In the genomic region with DNA sequence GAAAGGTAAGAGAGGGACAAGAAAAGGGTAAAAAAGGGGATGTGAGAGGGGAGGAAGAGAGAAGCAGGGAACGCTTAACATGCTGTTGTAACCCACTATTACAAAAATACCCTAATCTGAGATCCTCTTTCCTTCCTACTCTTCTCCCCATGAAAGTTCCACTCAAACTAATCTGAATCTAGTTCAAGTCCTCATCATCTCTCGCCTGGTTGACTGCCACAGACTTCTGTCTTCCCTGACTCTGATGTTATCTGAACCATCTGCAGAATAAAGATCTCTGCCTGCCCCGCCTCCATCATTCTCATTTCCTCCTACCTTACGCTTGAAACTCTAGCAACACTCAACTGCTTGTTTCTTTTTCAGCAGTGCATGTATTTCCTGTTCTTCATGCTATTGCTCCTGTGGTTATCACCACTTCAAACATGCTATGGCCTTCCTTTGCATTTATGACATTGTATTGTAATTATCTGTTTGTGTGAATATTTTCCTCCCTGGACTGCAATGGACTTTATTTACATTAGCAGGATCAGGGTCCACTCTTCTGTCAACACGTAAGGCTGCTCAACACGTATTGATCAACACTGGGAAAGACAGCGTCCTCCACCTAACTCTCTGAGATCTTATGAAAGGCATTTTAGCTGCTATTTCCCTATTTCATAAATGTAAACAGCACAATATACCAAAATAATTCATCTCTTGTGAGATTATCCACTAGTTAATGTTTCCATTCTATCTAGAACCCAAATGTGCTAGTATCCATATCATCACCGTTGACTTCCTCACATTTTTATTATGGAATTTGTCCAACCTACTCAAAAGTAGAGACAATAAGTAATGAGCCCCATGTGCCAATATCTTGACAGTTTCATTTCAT, we compare ENCODE assay signal across 9 cellular contexts.
DNase-seq lines count a peak whose midpoint lies in the region; ATAC-seq, FAIRE-seq and TF ChIP-seq lines count a peak whose summit lies in the region.
"Had no signal": no experiment of that assay in that cellular context is flagged by ENCODE, and none has a peak within 500 bp of the region (broad histone marks: within the 10 kb centered on the region; RNA-seq: fewer than 3 reads in every experiment).

No MANE protein-coding gene starts in this region.

- H2AFZ ChIP-seq in K562 (ENCODE audit: low read depth, low read length): 0 out of 2 replicates have a peak overlapping the region, but pooled peaks have one; percentile 19

- no peak for TF ChIP-seq POLR2A in GM18505 (IDR thresholded peaks at IDR 0.05; ENCODE audit: borderline replicate concordance, extremely low read depth, insufficient read depth, insufficient read length)
- no peak for TF ChIP-seq POLR2A in K562 (conservative IDR thresholded peaks at IDR 0.05)
- no peak for TF ChIP-seq POLR2A in prostate gland (IDR thresholded peaks at IDR 0.05)

- no TSS peak for BruUV-seq in K562 (replicated peaks; lab: Mats Ljungman, UMichigan)

- no peak for TF ChIP-seq RAD21 in K562 (CRISPR knock-in tag; conservative IDR thresholded peaks at IDR 0.05 in 1 of 2, IDR thresholded peaks at IDR 0.05 in 1 of 2)

- no peak for FAIRE-seq in K562 (lab: Jason Lieb, UNC)
- no peak for FAIRE-seq in D721Med (lab: Jason Lieb, UNC)
- FAIRE-seq: colon had no signal

- H3K4me1 ChIP-seq in K562 (replicated peaks in 1 of 2; ENCODE audit: control insufficient read depth in 2 of 2, insufficient read depth in 2 of 2, low read length in 2 of 2) (no peaks in the 10 kb centered on the region), prostate gland (replicated peaks) (no peaks in the 10 kb centered on the region)

- H3K36me3 ChIP-seq in K562 (ENCODE audit: control insufficient read depth, insufficient read depth, low read length): no peaks in the 10 kb centered on the region
- no peaks in the 10 kb centered on the region for H3K36me3 ChIP-seq in prostate gland

- no peak overlapping the region for H3K4me2 ChIP-seq in K562 (ENCODE audit: insufficient read depth, low read length)

- TF ChIP-seq EP300 in K562 (IDR thresholded peaks at IDR 0.05; ENCODE audit: low read length): no peak

- ATAC-seq in GM18505 (IDR thresholded peaks at IDR 0.05; ENCODE audit: unreplicated experiment) (peak; percentile 99), HG02884 (IDR thresholded peaks at IDR 0.05; ENCODE audit: unreplicated experiment) (peak; percentile 97), K562 (no peak)

- in situ Hi-C loops in K562 (cut with MboI): no loop called here

- no peaks in the 10 kb centered on the region for H3K9me1 ChIP-seq in K562 (ENCODE audit: control insufficient read depth, insufficient read depth, low read length)

- H3K4me3 ChIP-seq in K562 (no peak overlapping the region), prostate gland (no peak overlapping the region)

- DNase-seq in SK-N-DZ (ENCODE audit: low spot score): peak; percentile 13
- DNase-seq in K562 (ENCODE audit: extremely low read depth in 1 of 4, low spot score in 3 of 4): no peak
- DNase-seq in stimulated activated CD8-positive, alpha-beta memory T cell treated with anti-CD3 and anti-CD28 coated beads, Interleukin-7, amount 100 ng/mL, for 24 hours (ENCODE audit: low read depth): peak; percentile 12
- DNase-seq in prostate gland (ENCODE audit: low spot score): no peak
- no peak for DNase-seq in D721Med (ENCODE audit: insufficient read length, low spot score)
- no peak for DNase-seq in NCI-H345 treated with DMSO at 0.1 percent for 48 hours (lab: John Stamatoyannopoulos, UW; ENCODE audit: unreplicated experiment)

- no peak overlapping the region for H3K9ac ChIP-seq in K562 (ENCODE audit: insufficient read depth in 1 of 2, low read depth in 2 of 2, low read length in 2 of 2)

- no peaks in the 10 kb centered on the region for H3K79me2 ChIP-seq in K562 (ENCODE audit: control insufficient read depth, insufficient read depth, low read length)

- H3K9me3 ChIP-seq in K562 (replicated peaks; ENCODE audit: control insufficient read depth, insufficient read depth, low read depth, low read length) (no peaks in the 10 kb centered on the region; the same call in 1 of the 2 replicates), prostate gland (no peaks in the 10 kb centered on the region)

- POLR2A ChIA-PET in K562 (lab: Yijun Ruan, JAX): no interaction called here

- intact Hi-C loops in K562 (cut with micrococcal nuclease): no loop called here
- intact Hi-C loops in prostate gland (cut with DNase I): no loop called here

- H3K27me3 ChIP-seq in K562 (ENCODE audit: control insufficient read depth in 2 of 2, insufficient read depth in 2 of 2, low read length in 2 of 2) (no peaks in the 10 kb centered on the region), prostate gland (replicated peaks; ENCODE audit: insufficient read depth) (no peaks in the 10 kb centered on the region)

- CTCF ChIA-PET in K562 (lab: Yijun Ruan, JAX; ENCODE audit: low intra/inter-chr PET ratio): no interaction called here

- TF ChIP-seq CTCF in K562 (IDR thresholded peaks at IDR 0.05 in 2 of 3, conservative IDR thresholded peaks at IDR 0.05 in 1 of 3; ENCODE audit: insufficient read depth in 2 of 3, low read depth in 1 of 3, low read length in 3 of 3) (no peak), prostate gland (IDR thresholded peaks at IDR 0.05) (no peak), D721Med (IDR thresholded peaks at IDR 0.05; ENCODE audit: insufficient read depth, missing control alignments) (no peak)

- 9% methylated on average over 8 of the region's 8 CpGs for WGBS in K562 (ENCODE audit: insufficient coverage, low coverage, missing lambda C conversion rate)
- WGBS in prostate gland: 77% methylated on average over 8 of the region's 8 CpGs

- H3K27ac ChIP-seq in K562 (ENCODE audit: extremely low read depth, low read depth, low read length) (no peak overlapping the region), prostate gland (no peak overlapping the region)

- H4K20me1 ChIP-seq in K562 (replicated peaks; ENCODE audit: control insufficient read depth, insufficient read depth, low read length): no peaks in the 10 kb centered on the region

TF ChIP-seq in K562, 482 proteins besides CTCF, POLR2A, EP300 and RAD21 (continues in another document):
- TF ChIP-seq, protein P1, sequence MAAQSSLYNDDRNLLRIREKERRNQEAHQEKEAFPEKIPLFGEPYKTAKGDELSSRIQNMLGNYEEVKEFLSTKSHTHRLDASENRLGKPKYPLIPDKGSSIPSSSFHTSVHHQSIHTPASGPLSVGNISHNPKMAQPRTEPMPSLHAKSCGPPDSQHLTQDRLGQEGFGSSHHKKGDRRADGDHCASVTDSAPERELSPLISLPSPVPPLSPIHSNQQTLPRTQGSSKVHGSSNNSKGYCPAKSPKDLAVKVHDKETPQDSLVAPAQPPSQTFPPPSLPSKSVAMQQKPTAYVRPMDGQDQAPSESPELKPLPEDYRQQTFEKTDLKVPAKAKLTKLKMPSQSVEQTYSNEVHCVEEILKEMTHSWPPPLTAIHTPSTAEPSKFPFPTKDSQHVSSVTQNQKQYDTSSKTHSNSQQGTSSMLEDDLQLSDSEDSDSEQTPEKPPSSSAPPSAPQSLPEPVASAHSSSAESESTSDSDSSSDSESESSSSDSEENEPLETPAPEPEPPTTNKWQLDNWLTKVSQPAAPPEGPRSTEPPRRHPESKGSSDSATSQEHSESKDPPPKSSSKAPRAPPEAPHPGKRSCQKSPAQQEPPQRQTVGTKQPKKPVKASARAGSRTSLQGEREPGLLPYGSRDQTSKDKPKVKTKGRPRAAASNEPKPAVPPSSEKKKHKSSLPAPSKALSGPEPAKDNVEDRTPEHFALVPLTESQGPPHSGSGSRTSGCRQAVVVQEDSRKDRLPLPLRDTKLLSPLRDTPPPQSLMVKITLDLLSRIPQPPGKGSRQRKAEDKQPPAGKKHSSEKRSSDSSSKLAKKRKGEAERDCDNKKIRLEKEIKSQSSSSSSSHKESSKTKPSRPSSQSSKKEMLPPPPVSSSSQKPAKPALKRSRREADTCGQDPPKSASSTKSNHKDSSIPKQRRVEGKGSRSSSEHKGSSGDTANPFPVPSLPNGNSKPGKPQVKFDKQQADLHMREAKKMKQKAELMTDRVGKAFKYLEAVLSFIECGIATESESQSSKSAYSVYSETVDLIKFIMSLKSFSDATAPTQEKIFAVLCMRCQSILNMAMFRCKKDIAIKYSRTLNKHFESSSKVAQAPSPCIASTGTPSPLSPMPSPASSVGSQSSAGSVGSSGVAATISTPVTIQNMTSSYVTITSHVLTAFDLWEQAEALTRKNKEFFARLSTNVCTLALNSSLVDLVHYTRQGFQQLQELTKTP (IDR thresholded peaks at IDR 0.05; ENCODE audit: low read depth in 1 of 2, partially characterized antibody in 2 of 2): no peak
- TF ChIP-seq, protein P2, sequence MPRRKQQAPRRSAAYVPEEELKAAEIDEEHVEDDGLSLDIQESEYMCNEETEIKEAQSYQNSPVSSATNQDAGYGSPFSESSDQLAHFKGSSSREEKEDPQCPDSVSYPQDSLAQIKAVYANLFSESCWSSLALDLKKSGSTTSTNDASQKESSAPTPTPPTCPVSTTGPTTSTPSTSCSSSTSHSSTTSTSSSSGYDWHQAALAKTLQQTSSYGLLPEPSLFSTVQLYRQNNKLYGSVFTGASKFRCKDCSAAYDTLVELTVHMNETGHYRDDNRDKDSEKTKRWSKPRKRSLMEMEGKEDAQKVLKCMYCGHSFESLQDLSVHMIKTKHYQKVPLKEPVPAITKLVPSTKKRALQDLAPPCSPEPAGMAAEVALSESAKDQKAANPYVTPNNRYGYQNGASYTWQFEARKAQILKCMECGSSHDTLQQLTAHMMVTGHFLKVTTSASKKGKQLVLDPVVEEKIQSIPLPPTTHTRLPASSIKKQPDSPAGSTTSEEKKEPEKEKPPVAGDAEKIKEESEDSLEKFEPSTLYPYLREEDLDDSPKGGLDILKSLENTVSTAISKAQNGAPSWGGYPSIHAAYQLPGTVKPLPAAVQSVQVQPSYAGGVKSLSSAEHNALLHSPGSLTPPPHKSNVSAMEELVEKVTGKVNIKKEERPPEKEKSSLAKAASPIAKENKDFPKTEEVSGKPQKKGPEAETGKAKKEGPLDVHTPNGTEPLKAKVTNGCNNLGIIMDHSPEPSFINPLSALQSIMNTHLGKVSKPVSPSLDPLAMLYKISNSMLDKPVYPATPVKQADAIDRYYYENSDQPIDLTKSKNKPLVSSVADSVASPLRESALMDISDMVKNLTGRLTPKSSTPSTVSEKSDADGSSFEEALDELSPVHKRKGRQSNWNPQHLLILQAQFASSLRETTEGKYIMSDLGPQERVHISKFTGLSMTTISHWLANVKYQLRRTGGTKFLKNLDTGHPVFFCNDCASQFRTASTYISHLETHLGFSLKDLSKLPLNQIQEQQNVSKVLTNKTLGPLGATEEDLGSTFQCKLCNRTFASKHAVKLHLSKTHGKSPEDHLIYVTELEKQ (CRISPR knock-in tag; IDR thresholded peaks at IDR 0.05): no peak
- no peak for TF ChIP-seq SMARCC2 (IDR thresholded peaks at IDR 0.05; ENCODE audit: low read depth)
- no peak for TF ChIP-seq ZNF695 (CRISPR knock-in tag; IDR thresholded peaks at IDR 0.05)
- no peak for TF ChIP-seq ELF2 (CRISPR knock-in tag; IDR thresholded peaks at IDR 0.05)
- TF ChIP-seq KLF13 (tag; IDR thresholded peaks at IDR 0.05; ENCODE audit: borderline replicate concordance, low read depth): no peak
- TF ChIP-seq ZNF232 (CRISPR knock-in tag; IDR thresholded peaks at IDR 0.05): no peak
- no peak for TF ChIP-seq CBX1 (IDR thresholded peaks at IDR 0.05; ENCODE audit: low read depth)
- no peak for TF ChIP-seq HDAC1 (IDR thresholded peaks at IDR 0.05)
- TF ChIP-seq MTA2 (IDR thresholded peaks at IDR 0.05; ENCODE audit: low read depth): no peak

Comparison
In these comparisons a context has a peak if more than half of its experiments do, and no peak if none do; other contexts are left out.
1. DNase-seq: peak in SK-N-DZ (single experiment) and stimulated activated CD8-positive, alpha-beta memory T cell treated with anti-CD3 and anti-CD28 coated beads, Interleukin-7, amount 100 ng/mL, for 24 hours (single experiment); none in K562 (0 of 4), prostate gland (single experiment), D721Med (single experiment) and NCI-H345 treated with DMSO at 0.1 percent for 48 hours (single experiment).